ENCODE assay signal across 1 cellular context in the genomic region with DNA sequence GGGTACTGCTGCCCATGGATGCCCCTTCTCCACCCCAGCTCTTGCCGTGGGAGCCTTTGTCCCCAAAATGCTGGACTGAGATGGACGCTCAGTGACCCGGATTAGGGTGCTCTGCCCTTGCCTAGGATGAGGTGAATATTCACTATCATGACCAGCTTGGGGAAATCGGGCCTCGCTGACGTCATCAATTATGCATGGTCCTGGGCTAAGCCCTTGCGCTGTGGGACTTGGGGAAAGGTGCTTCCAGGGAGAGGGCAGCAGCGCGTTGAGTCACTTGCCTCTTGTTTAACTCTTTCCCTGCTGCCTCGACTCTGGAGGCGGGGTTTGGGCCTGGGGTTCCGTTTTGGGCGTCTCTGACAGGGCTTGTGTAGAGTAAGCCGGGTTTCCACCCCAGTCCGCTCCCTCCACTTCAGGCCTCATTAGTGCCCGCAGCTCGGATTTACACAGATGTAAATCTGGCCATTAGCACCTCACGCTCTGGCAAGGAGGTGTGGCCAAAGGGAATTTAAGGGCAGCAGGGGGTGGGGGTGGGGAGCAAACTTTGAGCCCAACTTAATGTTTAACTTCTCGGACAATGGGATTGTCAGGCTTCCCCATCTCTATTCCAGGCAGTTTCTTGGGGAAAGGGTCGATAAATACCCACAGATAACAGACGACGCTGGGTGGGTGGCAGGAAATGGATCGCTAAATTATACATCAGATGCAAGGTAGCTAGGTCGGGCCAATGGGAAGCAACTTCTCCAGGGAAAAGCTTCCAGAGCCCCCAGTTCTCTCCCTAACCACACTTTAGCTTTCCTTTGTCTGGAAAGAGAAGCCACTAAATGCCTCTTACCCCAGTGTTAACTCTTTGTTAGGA.
A peak's percentile ranks its signal among the peaks of the same experiment; 100 is the strongest.
TF ChIP-seq lines count a peak whose summit lies in the region.

No MANE protein-coding gene starts in this region.

TF ChIP-seq in HEK293, 187 proteins besides CTCF, POLR2A, EP300 and RAD21 (continued from another document):
- TF ChIP-seq ZNF16 (tag by site-specific recombination; IDR thresholded peaks at IDR 0.05; ENCODE audit: low read depth): peak; percentile 56; the same call in 1 of the 2 replicates
- peak; percentile 51; the same call in 1 of the 2 replicates for TF ChIP-seq HIC1 (tag by site-specific recombination; IDR thresholded peaks at IDR 0.05)
- peak; percentile 83 for TF ChIP-seq ZBTB21 (tag by site-specific recombination; IDR thresholded peaks at IDR 0.05)
- TF ChIP-seq ZNF530 (tag by site-specific recombination; IDR thresholded peaks at IDR 0.05; ENCODE audit: low read depth): no peak
- TF ChIP-seq ZNF19 (tag by site-specific recombination; IDR thresholded peaks at IDR 0.05; ENCODE audit: low read depth): no peak
- TF ChIP-seq ZNF664 (tag by site-specific recombination; IDR thresholded peaks at IDR 0.05): no peak
- no peak for TF ChIP-seq ZNF146 (tag by site-specific recombination; IDR thresholded peaks at IDR 0.05)
- 0 out of 2 replicates have a peak, but pooled peaks have one; percentile 46 for TF ChIP-seq ZNF558 (tag by site-specific recombination; IDR thresholded peaks at IDR 0.05)
- TF ChIP-seq ZNF670 (tag by site-specific recombination; IDR thresholded peaks at IDR 0.05; ENCODE audit: low read depth): no peak
- TF ChIP-seq, protein P1, sequence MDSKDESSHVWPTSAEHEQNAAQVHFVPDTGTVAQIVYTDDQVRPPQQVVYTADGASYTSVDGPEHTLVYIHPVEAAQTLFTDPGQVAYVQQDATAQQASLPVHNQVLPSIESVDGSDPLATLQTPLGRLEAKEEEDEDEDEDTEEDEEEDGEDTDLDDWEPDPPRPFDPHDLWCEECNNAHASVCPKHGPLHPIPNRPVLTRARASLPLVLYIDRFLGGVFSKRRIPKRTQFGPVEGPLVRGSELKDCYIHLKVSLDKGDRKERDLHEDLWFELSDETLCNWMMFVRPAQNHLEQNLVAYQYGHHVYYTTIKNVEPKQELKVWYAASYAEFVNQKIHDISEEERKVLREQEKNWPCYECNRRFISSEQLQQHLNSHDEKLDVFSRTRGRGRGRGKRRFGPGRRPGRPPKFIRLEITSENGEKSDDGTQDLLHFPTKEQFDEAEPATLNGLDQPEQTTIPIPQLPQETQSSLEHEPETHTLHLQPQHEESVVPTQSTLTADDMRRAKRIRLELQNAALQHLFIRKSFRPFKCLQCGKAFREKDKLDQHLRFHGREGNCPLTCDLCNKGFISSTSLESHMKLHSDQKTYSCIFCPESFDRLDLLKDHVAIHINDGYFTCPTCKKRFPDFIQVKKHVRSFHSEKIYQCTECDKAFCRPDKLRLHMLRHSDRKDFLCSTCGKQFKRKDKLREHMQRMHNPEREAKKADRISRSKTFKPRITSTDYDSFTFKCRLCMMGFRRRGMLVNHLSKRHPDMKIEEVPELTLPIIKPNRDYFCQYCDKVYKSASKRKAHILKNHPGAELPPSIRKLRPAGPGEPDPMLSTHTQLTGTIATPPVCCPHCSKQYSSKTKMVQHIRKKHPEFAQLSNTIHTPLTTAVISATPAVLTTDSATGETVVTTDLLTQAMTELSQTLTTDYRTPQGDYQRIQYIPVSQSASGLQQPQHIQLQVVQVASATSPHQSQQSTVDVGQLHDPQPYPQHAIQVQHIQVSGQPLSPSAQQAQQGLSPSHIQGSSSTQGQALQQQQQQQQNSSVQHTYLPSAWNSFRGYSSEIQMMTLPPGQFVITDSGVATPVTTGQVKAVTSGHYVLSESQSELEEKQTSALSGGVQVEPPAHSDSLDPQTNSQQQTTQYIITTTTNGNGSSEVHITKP (tag by site-specific recombination; IDR thresholded peaks at IDR 0.05): peak; percentile 38; the same call in 1 of the 2 replicates
- TF ChIP-seq ZSCAN18 (tag by site-specific recombination; IDR thresholded peaks at IDR 0.05): no peak
- no peak for TF ChIP-seq ZFP37 (tag by site-specific recombination; IDR thresholded peaks at IDR 0.05)
- TF ChIP-seq ZNF692 (tag by site-specific recombination; IDR thresholded peaks at IDR 0.05): 0 out of 2 replicates have a peak, but pooled peaks have one; percentile 24
- peak; percentile 40; the same call in 1 of the 2 replicates for TF ChIP-seq ZNF398 (tag by site-specific recombination; IDR thresholded peaks at IDR 0.05)
- no peak for TF ChIP-seq ZNF624 (tag by site-specific recombination; IDR thresholded peaks at IDR 0.05)
- TF ChIP-seq ZNF791 (tag by site-specific recombination; IDR thresholded peaks at IDR 0.05): no peak
- no peak for TF ChIP-seq ZNF266 (tag by site-specific recombination; IDR thresholded peaks at IDR 0.05; ENCODE audit: low read depth)
- TF ChIP-seq ZNF777 (tag by site-specific recombination; IDR thresholded peaks at IDR 0.05; ENCODE audit: borderline replicate concordance): no peak
- TF ChIP-seq ZNF112 (tag by site-specific recombination; IDR thresholded peaks at IDR 0.05): no peak
- no peak for TF ChIP-seq ZNF701 (tag by site-specific recombination; IDR thresholded peaks at IDR 0.05)
- TF ChIP-seq PRDM1 (tag by site-specific recombination; IDR thresholded peaks at IDR 0.05): 0 out of 2 replicates have a peak, but pooled peaks have one; percentile 43
- no peak for TF ChIP-seq ZNF529 (tag by site-specific recombination; IDR thresholded peaks at IDR 0.05; ENCODE audit: insufficient replicate concordance)
- TF ChIP-seq ZNF76 (tag by site-specific recombination; IDR thresholded peaks at IDR 0.05; ENCODE audit: borderline replicate concordance, low read depth): 0 out of 2 replicates have a peak, but pooled peaks have one; percentile 25
- no peak for TF ChIP-seq ZBTB7A (tag by site-specific recombination; IDR thresholded peaks at IDR 0.05; ENCODE audit: low read depth)
- TF ChIP-seq, protein P2, sequence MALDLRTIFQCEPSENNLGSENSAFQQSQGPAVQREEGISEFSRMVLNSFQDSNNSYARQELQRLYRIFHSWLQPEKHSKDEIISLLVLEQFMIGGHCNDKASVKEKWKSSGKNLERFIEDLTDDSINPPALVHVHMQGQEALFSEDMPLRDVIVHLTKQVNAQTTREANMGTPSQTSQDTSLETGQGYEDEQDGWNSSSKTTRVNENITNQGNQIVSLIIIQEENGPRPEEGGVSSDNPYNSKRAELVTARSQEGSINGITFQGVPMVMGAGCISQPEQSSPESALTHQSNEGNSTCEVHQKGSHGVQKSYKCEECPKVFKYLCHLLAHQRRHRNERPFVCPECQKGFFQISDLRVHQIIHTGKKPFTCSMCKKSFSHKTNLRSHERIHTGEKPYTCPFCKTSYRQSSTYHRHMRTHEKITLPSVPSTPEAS (tag by site-specific recombination; IDR thresholded peaks at IDR 0.05): no peak
- TF ChIP-seq ZNF514 (tag by site-specific recombination; IDR thresholded peaks at IDR 0.05): no peak
- TF ChIP-seq ZNF747 (tag by site-specific recombination; IDR thresholded peaks at IDR 0.05): no peak
- TF ChIP-seq ZSCAN5A (tag by site-specific recombination; IDR thresholded peaks at IDR 0.05): no peak
- TF ChIP-seq ZIC2 (tag by site-specific recombination; IDR thresholded peaks at IDR 0.05): peak; percentile 49; the same call in 1 of the 2 replicates
- peak; percentile 98 for TF ChIP-seq ATF2 (tag by site-specific recombination; IDR thresholded peaks at IDR 0.05; ENCODE audit: low read depth)
- TF ChIP-seq, protein P3, sequence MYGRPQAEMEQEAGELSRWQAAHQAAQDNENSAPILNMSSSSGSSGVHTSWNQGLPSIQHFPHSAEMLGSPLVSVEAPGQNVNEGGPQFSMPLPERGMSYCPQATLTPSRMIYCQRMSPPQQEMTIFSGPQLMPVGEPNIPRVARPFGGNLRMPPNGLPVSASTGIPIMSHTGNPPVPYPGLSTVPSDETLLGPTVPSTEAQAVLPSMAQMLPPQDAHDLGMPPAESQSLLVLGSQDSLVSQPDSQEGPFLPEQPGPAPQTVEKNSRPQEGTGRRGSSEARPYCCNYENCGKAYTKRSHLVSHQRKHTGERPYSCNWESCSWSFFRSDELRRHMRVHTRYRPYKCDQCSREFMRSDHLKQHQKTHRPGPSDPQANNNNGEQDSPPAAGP (tag by site-specific recombination; IDR thresholded peaks at IDR 0.05): peak; percentile 74
- TF ChIP-seq ZNF24 (tag by site-specific recombination; IDR thresholded peaks at IDR 0.05): peak; percentile 27; the same call in 1 of the 2 replicates
- TF ChIP-seq ZNF121 (tag by site-specific recombination; IDR thresholded peaks at IDR 0.05): no peak
- 0 out of 2 replicates have a peak, but pooled peaks have one; percentile 24 for TF ChIP-seq ZNF184 (tag by site-specific recombination; IDR thresholded peaks at IDR 0.05)
- TF ChIP-seq ZBTB20 (tag by site-specific recombination; IDR thresholded peaks at IDR 0.05): peak; percentile 100
- no peak for TF ChIP-seq ZNF221 (tag by site-specific recombination; IDR thresholded peaks at IDR 0.05; ENCODE audit: borderline replicate concordance)
- 0 out of 2 replicates have a peak, but pooled peaks have one; percentile 39 for TF ChIP-seq ZEB2 (tag by site-specific recombination; IDR thresholded peaks at IDR 0.05)
